8 cellular contexts compared by ENCODE assay signal in the genomic region with DNA sequence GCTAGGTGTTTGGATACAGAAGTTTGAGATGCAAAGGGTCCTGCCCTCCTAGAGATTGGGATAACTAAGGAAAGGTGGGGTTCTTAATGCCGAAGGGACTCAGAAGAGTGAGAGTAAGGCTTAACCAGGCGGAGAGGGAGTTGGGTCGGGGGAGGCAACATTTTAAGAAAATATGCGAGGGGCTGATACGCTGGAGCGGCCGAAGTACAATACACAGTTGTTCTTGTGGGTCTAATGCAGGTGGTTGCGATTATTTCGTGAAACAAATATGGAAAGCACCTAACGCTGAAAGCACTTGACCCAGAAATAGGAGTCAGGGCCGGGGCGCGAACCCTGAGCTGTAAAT. TPM values are rescaled to one million over a fixed set of nuclear protein-coding genes. Genes with fewer than 3 reads are reported as not detected.
DNase-seq lines count a peak whose midpoint lies in the region; ATAC-seq and TF ChIP-seq lines count a peak whose summit lies in the region.

No MANE protein-coding gene starts in this region.

- H3K4me1 ChIP-seq in body of pancreas: peaks cover 47% of the 10 kb centered on the region

- WGBS in body of pancreas, 2 donors: 1 to 5% methylated on average over 13 of the region's 13 CpGs

- peaks cover 2% of the 10 kb centered on the region for H3K27me3 Mint-ChIP-seq in mesothelial cell of epicardium (ENCODE audit: low read depth)

- ATAC-seq in GM19025 (IDR thresholded peaks at IDR 0.05; ENCODE audit: low read depth, unreplicated experiment) (peak; percentile 12), HG03139 (IDR thresholded peaks at IDR 0.05; ENCODE audit: unreplicated experiment) (peak; percentile 13), body of pancreas (no peak)

- H3K36me3 ChIP-seq in body of pancreas (replicated peaks in 1 of 2; ENCODE audit: insufficient read depth in 1 of 2, low read depth in 2 of 2): no peaks in the 10 kb centered on the region

- H3K9me3 ChIP-seq in body of pancreas: no peaks in the 10 kb centered on the region

- peaks cover 8% of the 10 kb centered on the region for H3K36me3 Mint-ChIP-seq in mesothelial cell of epicardium

- H3K4me1 Mint-ChIP-seq in mesothelial cell of epicardium: peaks cover 39% of the 10 kb centered on the region

- peak overlapping the region; percentile 98 for H3K4me3 Mint-ChIP-seq in mesothelial cell of epicardium

- intact Hi-C loops in body of pancreas (cut with DNase I): no loop called here

- TF ChIP-seq POLR2A in body of pancreas (IDR thresholded peaks at IDR 0.05): no peak

- H3K27ac Mint-ChIP-seq in mesothelial cell of epicardium: peak overlapping the region; percentile 100

- H3K27me3 ChIP-seq in body of pancreas: no peaks in the 10 kb centered on the region

- POLR2A ChIA-PET in HEK293T (lab: Yijun Ruan, JAX): no interaction called here

- TF ChIP-seq CTCF in body of pancreas (IDR thresholded peaks at IDR 0.05) (no peak), mesothelial cell of epicardium (IDR thresholded peaks at IDR 0.05; ENCODE audit: unreplicated experiment) (no peak)

- no peaks in the 10 kb centered on the region for H3K9me3 Mint-ChIP-seq in mesothelial cell of epicardium

- peak overlapping the region; percentile 63 to 82 for H3K4me3 ChIP-seq in body of pancreas

- H3K27ac ChIP-seq in body of pancreas: peak overlapping the region; percentile 84 to 97 (median 92)

- DNase-seq in body of pancreas (no peak), mesothelial cell of epicardium (ENCODE audit: low spot score in 2 of 2, unreplicated experiment in 2 of 2) (no peak), HEK293T (ENCODE audit: extremely low spot score) (no peak), NCI-H2171 (lab: John Stamatoyannopoulos, UW) (no peak)
- no peak for DNase-seq in NK-92 treated with Interleukin-12 subunit alpha and Interleukin-12 subunit beta, amount 100 ng/mL, for 24 hours (lab: John Stamatoyannopoulos, UW)
- DNase-seq in activated CD4-positive, alpha-beta T cell treated with anti-CD3 and anti-CD28 coated beads, Interleukin-2, amount 50 U/mL, for 4 hours: no peak

- CTCF ChIA-PET in HEK293T (lab: Yijun Ruan, JAX): no interaction called here

TF ChIP-seq in HEK293T, 16 proteins besides CTCF, POLR2A, EP300 and RAD21:
- TF ChIP-seq NFRKB (IDR thresholded peaks at IDR 0.05): no peak
- no peak for TF ChIP-seq HDGF (IDR thresholded peaks at IDR 0.05; ENCODE audit: borderline replicate concordance)
- no peak for TF ChIP-seq SP1 (IDR thresholded peaks at IDR 0.05)
- TF ChIP-seq L3MBTL2 (conservative IDR thresholded peaks at IDR 0.05): no peak; the same call in 1 of the 2 replicates
- no peak for TF ChIP-seq SUZ12 (IDR thresholded peaks at IDR 0.05)
- TF ChIP-seq ELF4 (IDR thresholded peaks at IDR 0.05): no peak
- TF ChIP-seq CTBP1 (IDR thresholded peaks at IDR 0.05; ENCODE audit: borderline replicate concordance): no peak
- TF ChIP-seq FOXA1 (IDR thresholded peaks at IDR 0.05): no peak
- TF ChIP-seq TARDBP (IDR thresholded peaks at IDR 0.05): no peak
- no peak for TF ChIP-seq FOXK2 (IDR thresholded peaks at IDR 0.05)
- no peak for TF ChIP-seq ZNF384 (IDR thresholded peaks at IDR 0.05)
- no peak for TF ChIP-seq FOXM1 (IDR thresholded peaks at IDR 0.05; ENCODE audit: borderline replicate concordance)
- no peak for TF ChIP-seq BHLHE40 (IDR thresholded peaks at IDR 0.05; ENCODE audit: borderline replicate concordance)
- TF ChIP-seq, protein P1, sequence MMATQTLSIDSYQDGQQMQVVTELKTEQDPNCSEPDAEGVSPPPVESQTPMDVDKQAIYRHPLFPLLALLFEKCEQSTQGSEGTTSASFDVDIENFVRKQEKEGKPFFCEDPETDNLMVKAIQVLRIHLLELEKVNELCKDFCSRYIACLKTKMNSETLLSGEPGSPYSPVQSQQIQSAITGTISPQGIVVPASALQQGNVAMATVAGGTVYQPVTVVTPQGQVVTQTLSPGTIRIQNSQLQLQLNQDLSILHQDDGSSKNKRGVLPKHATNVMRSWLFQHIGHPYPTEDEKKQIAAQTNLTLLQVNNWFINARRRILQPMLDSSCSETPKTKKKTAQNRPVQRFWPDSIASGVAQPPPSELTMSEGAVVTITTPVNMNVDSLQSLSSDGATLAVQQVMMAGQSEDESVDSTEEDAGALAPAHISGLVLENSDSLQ (IDR thresholded peaks at IDR 0.05): no peak
- no peak for TF ChIP-seq LEF1 (IDR thresholded peaks at IDR 0.05; ENCODE audit: borderline replicate concordance)
- no peak for TF ChIP-seq ARNT (IDR thresholded peaks at IDR 0.05)

RNA-seq across cellular contexts. Expression of a gene that starts 0.3 kb away (rescaled TPM):
- total RNA-seq in body of pancreas (10 to 100 TPM; 26.5 to 92.0 TPM), mesothelial cell of epicardium (48.3 to 54.5 TPM (median 54.4 TPM) in 3 replicates)
